ENCODE assay signal across 8 cellular contexts in genomic region chr10:61904711-61905445, GRCh38. TPM values are rescaled to one million over a fixed set of nuclear protein-coding genes. Genes with fewer than 3 reads are reported as not detected.
DNase-seq lines count a peak whose midpoint lies in the region; ATAC-seq and TF ChIP-seq lines count a peak whose summit lies in the region.

No MANE protein-coding gene starts in this region.

- in situ Hi-C loops in astrocyte of the spinal cord (cut with HindIII; ENCODE audit: low sequenced_read_pairs): no loop called here

- no peaks in the 10 kb centered on the region for H3K9me3 ChIP-seq in SJSA1 (replicated peaks)

- TF ChIP-seq CTCF in astrocyte of the spinal cord (IDR thresholded peaks at IDR 0.05; ENCODE audit: low read depth, low read length): peak; percentile 50

- no peaks in the 10 kb centered on the region for H3K27me3 ChIP-seq in SJSA1 (replicated peaks)

- H3K4me1 ChIP-seq in SJSA1 (replicated peaks): peaks cover 12% of the 10 kb centered on the region

- DNase-seq in DMS153 treated with DMSO at 0.1 percent for 48 hours (lab: John Stamatoyannopoulos, UW; ENCODE audit: unreplicated experiment): peak; percentile 18
- DNase-seq in SJSA1 (ENCODE audit: low read depth in 1 of 2, low spot score in 2 of 2): peak in 1 of 2 experiments; percentile 45
- peak; percentile 75 for DNase-seq in astrocyte of the spinal cord (ENCODE audit: low read depth, low spot score)
- DNase-seq in kidney glomerular epithelial cell (lab: John Stamatoyannopoulos, UW): peak; percentile 86
- DNase-seq in stimulated activated CD8-positive, alpha-beta memory T cell treated with anti-CD3 and anti-CD28 coated beads, Interleukin-15, amount 100 ng/mL, for 1 hour (ENCODE audit: low read depth): peak; percentile 33
- no peak for DNase-seq in DMS79 (lab: John Stamatoyannopoulos, UW)

- H3K36me3 ChIP-seq in SJSA1: peaks cover 16% of the 10 kb centered on the region

- ATAC-seq in GM19372 (IDR thresholded peaks at IDR 0.05; ENCODE audit: low read depth, unreplicated experiment) (peak; percentile 39), HG03457 (IDR thresholded peaks at IDR 0.05; ENCODE audit: unreplicated experiment) (peak; percentile 36)

- H3K4me3 ChIP-seq in SJSA1 (peak overlapping the region; percentile 74), astrocyte of the spinal cord (ENCODE audit: low read depth, low read length) (peak overlapping the region; percentile 94)

- H3K27ac ChIP-seq in SJSA1: 0 out of 2 replicates have a peak overlapping the region, but pooled peaks have one; percentile 1

RNA-seq across cellular contexts. Expression of gene ARID5B, which starts 3.4 kb away (rescaled TPM):
- 15.5 and 34.0 TPM in 2 replicates for total RNA-seq in SJSA1 (2014; rRNA removed; shearing (Covaris generic))
